18 cellular contexts compared by ENCODE assay signal in the genomic region with DNA sequence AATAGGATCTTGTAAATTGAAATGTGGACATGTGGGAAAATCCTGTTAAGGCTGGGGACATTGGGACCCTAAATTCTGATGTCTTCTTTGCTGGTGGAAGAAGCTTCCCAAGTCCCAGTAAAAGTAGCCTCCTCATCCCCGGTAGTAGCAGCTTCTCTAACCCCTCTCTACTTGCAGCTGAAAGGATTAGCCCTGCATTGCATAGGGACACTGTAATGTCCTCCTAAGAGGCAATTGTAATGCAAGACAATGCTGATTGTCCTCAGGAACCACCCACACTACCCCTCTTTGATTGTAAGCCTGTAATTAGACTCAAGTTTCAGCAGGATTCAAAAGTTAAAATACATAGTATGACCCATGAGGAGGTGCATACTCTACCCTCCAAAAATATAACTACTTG.
"Had no signal": no experiment of that assay in that cellular context is flagged by ENCODE, and none has a peak within 500 bp of the region (broad histone marks: within the 10 kb centered on the region; RNA-seq: fewer than 3 reads in every experiment).

No MANE protein-coding gene starts in this region.

- ATAC-seq: activated naive CD4-positive, alpha-beta T cell treated with anti-CD3 and anti-CD28 coated beads, Interleukin-2, amount 50 U/mL, for 72 hours; activated T-cell treated with anti-CD3 and anti-CD28 coated beads, Interleukin-2, amount 50 U/mL, for 72 hours; psoas muscle; sciatic nerve; stimulated activated naive CD8-positive, alpha-beta T cell treated with anti-CD3 and anti-CD28 coated beads, Interleukin-15, amount 100 ng/mL, for 72 hours; T-helper 17 cell had no signal

- H3K9me3 ChIP-seq: esophagus muscularis mucosa, psoas muscle, thyroid gland had no signal

- H3K4me3 ChIP-seq: coronary artery, esophagus muscularis mucosa, left ventricle myocardium inferior, psoas muscle, spleen, thyroid gland had no signal

- DNase-seq: activated B cell treated with CpG ODN at 0.5 μM for 24 hours; activated CD4-positive, alpha-beta T cell treated with anti-CD3 and anti-CD28 coated beads for 48 hours; activated CD8-positive, alpha-beta memory T cell treated with anti-CD3 and anti-CD28 coated beads, Interleukin-2, amount 50 U/mL, for 48 hours; activated gamma-delta T cell; activated T-cell treated with anti-CD3 and anti-CD28 coated beads, Interleukin-2, amount 50 U/mL, for 72 hours; effector CD4-positive, alpha-beta T cell; glutamatergic neuron; islet precursor cell; left ventricle myocardium inferior; psoas muscle; spleen; stimulated activated naive CD8-positive, alpha-beta T cell treated with anti-CD3 and anti-CD28 coated beads, Interleukin-15, amount 100 ng/mL, for 72 hours; T-helper 17 cell; thyroid gland had no signal

- H3K36me3 ChIP-seq: esophagus muscularis mucosa, left ventricle myocardium inferior, spleen, thyroid gland had no signal

- H3K4me1 ChIP-seq: esophagus muscularis mucosa, left ventricle myocardium inferior, psoas muscle, spleen had no signal

- H3K27me3 ChIP-seq: esophagus muscularis mucosa, spleen, thyroid gland had no signal

- H3K27ac ChIP-seq: coronary artery, esophagus muscularis mucosa, left ventricle myocardium inferior, psoas muscle, spleen, thyroid gland had no signal
